ENCODE assay signal across 10 cellular contexts in the genomic region with DNA sequence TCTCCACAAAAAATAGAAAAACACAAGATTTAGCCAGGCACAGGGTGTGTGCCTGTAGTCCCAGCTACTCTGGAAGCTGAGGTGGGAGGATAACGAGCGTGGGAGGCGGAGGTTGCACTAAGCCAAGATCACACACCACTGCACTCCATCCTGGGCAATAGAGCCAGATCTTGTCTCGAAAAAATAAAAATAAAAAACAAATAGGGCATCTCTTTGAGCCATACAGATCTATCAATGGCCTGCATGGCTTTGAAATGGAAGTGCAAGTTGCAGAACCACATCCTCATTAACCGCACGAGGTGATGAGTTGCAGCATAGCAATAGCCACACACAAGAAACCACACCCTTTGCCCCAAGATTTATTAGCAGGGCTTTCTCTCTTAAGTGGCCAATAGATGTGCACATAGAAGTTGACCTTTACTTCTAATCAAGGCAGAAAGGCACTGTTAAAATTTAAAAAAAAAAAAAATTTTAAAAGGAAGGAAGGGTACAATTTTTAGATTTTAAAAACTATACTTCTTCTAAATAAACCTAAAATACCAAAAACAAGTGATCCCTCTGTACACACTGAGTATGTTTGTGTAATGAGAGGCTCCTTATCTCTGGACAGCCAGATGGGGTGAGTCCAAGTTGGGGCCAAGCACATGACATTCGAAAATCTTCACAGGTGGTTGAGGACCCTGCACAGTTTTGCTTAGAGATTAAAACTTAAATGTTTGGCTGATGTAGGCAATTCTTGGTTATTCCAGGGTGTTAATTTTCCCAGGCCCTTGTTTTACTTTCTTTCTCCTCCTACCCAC. TPM values are rescaled to one million over a fixed set of nuclear protein-coding genes. Genes with fewer than 3 reads are reported as not detected.
DNase-seq lines count a peak whose midpoint lies in the region; ATAC-seq and TF ChIP-seq lines count a peak whose summit lies in the region.
"Had no signal": no experiment of that assay in that cellular context is flagged by ENCODE, and none has a peak within 500 bp of the region (broad histone marks: within the 10 kb centered on the region; RNA-seq: fewer than 3 reads in every experiment).

No MANE protein-coding gene starts in this region.

- H3K27me3 Mint-ChIP-seq in T-helper 17 cell = no peaks in the 10 kb centered on the region

- 60 to 78% (median 64%) methylated on average over 7 of the region's 7 CpGs for WGBS in psoas muscle, 3 donors
- 79 to 85% methylated on average over 7 of the region's 7 CpGs for WGBS in esophagus squamous epithelium, 2 donors

- DNase-seq in Right ventricle myocardium inferior (ENCODE audit: missing footprints) = no peak
- DNase-seq in right atrium auricular region (ENCODE audit: low spot score) = no peak
- no peak for DNase-seq in T-helper 17 cell
- DNase-seq in psoas muscle = no peak
- no peak for DNase-seq in central memory CD4-positive, alpha-beta T cell
- DNase-seq in esophagus squamous epithelium (lab: John Stamatoyannopoulos, UW) = no peak
- DNase-seq: T1000 had no signal

- no peaks in the 10 kb centered on the region for H3K9me3 ChIP-seq in right atrium auricular region
- no peaks in the 10 kb centered on the region for H3K9me3 ChIP-seq in T-helper 17 cell (ENCODE audit: control insufficient read depth, low read length, poor library complexity, severe bottlenecking)
- no peaks in the 10 kb centered on the region for H3K9me3 ChIP-seq in psoas muscle
- no peaks in the 10 kb centered on the region for H3K9me3 ChIP-seq in esophagus squamous epithelium

- H3K36me3 ChIP-seq in right atrium auricular region (no peaks in the 10 kb centered on the region), psoas muscle (ENCODE audit: insufficient read depth in 1 of 2, low read depth in 1 of 2) (no peaks in the 10 kb centered on the region), esophagus squamous epithelium (no peaks in the 10 kb centered on the region)

- intact Hi-C loops in Right ventricle myocardium inferior (cut with DNase I) (no loop called here), psoas muscle (cut with DNase I) (no loop called here), esophagus squamous epithelium (cut with DNase I) (loop anchor here (10.0 kb wide), 1 partner anchor 216 kb away; no protein-coding TSS in a partner anchor)

- H3K4me3 Mint-ChIP-seq in T-helper 17 cell = no peak overlapping the region

- H3K4me1 ChIP-seq in right atrium auricular region = peaks cover 0 to 6% of the 10 kb centered on the region in 2 donors
- H3K4me1 ChIP-seq in psoas muscle = peaks cover 44% of the 10 kb centered on the region
- H3K4me1 ChIP-seq in esophagus squamous epithelium = peaks cover 0 to 10% (median 7%) of the 10 kb centered on the region in 3 donors

- H3K27me3 ChIP-seq in right atrium auricular region (no peaks in the 10 kb centered on the region), psoas muscle (ENCODE audit: insufficient read depth in 3 of 3, low read length in 2 of 3) (no peaks in the 10 kb centered on the region), esophagus squamous epithelium (no peaks in the 10 kb centered on the region)

- peaks cover 10% of the 10 kb centered on the region for H3K4me1 Mint-ChIP-seq in T-helper 17 cell

- peak; percentile 20 for ATAC-seq in Right ventricle myocardium inferior
- peak; percentile 86 for ATAC-seq in HG02885 (IDR thresholded peaks at IDR 0.05; ENCODE audit: poor library complexity, unreplicated experiment)
- peak; percentile 39 for ATAC-seq in T-helper 17 cell
- no peak for ATAC-seq in psoas muscle
- ATAC-seq in SK-N-SH treated with all-trans-retinoic acid at 6 μM for 48 hours = no peak

- TF ChIP-seq CTCF in right atrium auricular region (IDR thresholded peaks at IDR 0.05) (no peak), psoas muscle (IDR thresholded peaks at IDR 0.05) (no peak), esophagus squamous epithelium (IDR thresholded peaks at IDR 0.05) (no peak)

- no peak for TF ChIP-seq POLR2A in esophagus squamous epithelium (IDR thresholded peaks at IDR 0.05)

- no peaks in the 10 kb centered on the region for H3K36me3 Mint-ChIP-seq in T-helper 17 cell (ENCODE audit: low read depth)

- no peak overlapping the region for H3K27ac ChIP-seq in right atrium auricular region
- peak overlapping the region; percentile 60 for H3K27ac ChIP-seq in psoas muscle
- H3K27ac ChIP-seq in esophagus squamous epithelium = no peak overlapping the region

- H3K4me3 ChIP-seq in right atrium auricular region (no peak overlapping the region), psoas muscle (no peak overlapping the region), esophagus squamous epithelium (no peak overlapping the region)
- H3K4me3 ChIP-seq: lung had no signal

- H3K27ac Mint-ChIP-seq in T-helper 17 cell = peak overlapping the region; percentile 70

TF ChIP-seq in SK-N-SH treated with all-trans-retinoic acid at 6 μM for 48 hours, 23 proteins besides CTCF, POLR2A, EP300 and RAD21:
- no peak for TF ChIP-seq ZFP30 (CRISPR knock-in tag; IDR thresholded peaks at IDR 0.05)
- TF ChIP-seq CSDC2 (CRISPR knock-in tag; IDR thresholded peaks at IDR 0.05) = no peak
- TF ChIP-seq ZNF8 (CRISPR knock-in tag; IDR thresholded peaks at IDR 0.05) = no peak
- TF ChIP-seq, protein P1, sequence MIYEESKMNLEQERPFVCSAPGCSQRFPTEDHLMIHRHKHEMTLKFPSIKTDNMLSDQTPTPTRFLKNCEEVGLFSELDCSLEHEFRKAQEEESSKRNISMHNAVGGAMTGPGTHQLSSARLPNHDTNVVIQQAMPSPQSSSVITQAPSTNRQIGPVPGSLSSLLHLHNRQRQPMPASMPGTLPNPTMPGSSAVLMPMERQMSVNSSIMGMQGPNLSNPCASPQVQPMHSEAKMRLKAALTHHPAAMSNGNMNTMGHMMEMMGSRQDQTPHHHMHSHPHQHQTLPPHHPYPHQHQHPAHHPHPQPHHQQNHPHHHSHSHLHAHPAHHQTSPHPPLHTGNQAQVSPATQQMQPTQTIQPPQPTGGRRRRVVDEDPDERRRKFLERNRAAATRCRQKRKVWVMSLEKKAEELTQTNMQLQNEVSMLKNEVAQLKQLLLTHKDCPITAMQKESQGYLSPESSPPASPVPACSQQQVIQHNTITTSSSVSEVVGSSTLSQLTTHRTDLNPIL (CRISPR knock-in tag; IDR thresholded peaks at IDR 0.05; ENCODE audit: low read depth) = no peak
- TF ChIP-seq ESRRG (CRISPR knock-in tag; IDR thresholded peaks at IDR 0.05) = no peak
- TF ChIP-seq ZNF70 (CRISPR knock-in tag; IDR thresholded peaks at IDR 0.05) = no peak
- TF ChIP-seq ZC3H10 (CRISPR knock-in tag; IDR thresholded peaks at IDR 0.05) = no peak
- no peak for TF ChIP-seq ISL1 (CRISPR knock-in tag; IDR thresholded peaks at IDR 0.05)
- no peak for TF ChIP-seq SNAI2 (CRISPR knock-in tag; IDR thresholded peaks at IDR 0.05)
- no peak for TF ChIP-seq BACH2 (CRISPR knock-in tag; IDR thresholded peaks at IDR 0.05; ENCODE audit: borderline replicate concordance)
- TF ChIP-seq ZNF565 (CRISPR knock-in tag; conservative IDR thresholded peaks at IDR 0.05; ENCODE audit: low read depth) = no peak
- no peak for TF ChIP-seq RARB (CRISPR knock-in tag; IDR thresholded peaks at IDR 0.05)
- TF ChIP-seq TOX (CRISPR knock-in tag; IDR thresholded peaks at IDR 0.05; ENCODE audit: borderline replicate concordance) = no peak

RNA-seq across cellular contexts. Expression of a gene that starts 53.4 kb away (rescaled TPM):
- total RNA-seq in Right ventricle myocardium inferior (41.3 TPM), right atrium auricular region (100 to 1,000 TPM in 1 of 2 donors, 10 to 100 TPM in 1; 97.0 to 112 TPM), T-helper 17 cell (under 1 TPM in 1 of 2 donors, not detected in 1; 0.82 TPM), psoas muscle (100 to 1,000 TPM in 3 of 4 donors, 10 to 100 TPM in 1; 78.5 to 274 (median 138) TPM), esophagus squamous epithelium (10 to 100 TPM in 2 of 4 donors, 1 to 10 TPM in 2; 2.5 to 23.5 (median 10.7) TPM)
- polyA plus RNA-seq in psoas muscle = 10 to 100 TPM in 2 of 3 donors, 1 to 10 TPM in 1; 9.2 to 28.0 (median 15.5) TPM

Comparison
In these comparisons a context has a peak if more than half of its experiments do, and no peak if none do; other contexts are left out.
1. ATAC-seq: peak in Right ventricle myocardium inferior (single experiment), HG02885 (single experiment) and T-helper 17 cell (single experiment); none in psoas muscle (0 of 4) and SK-N-SH treated with all-trans-retinoic acid at 6 μM for 48 hours (single experiment).